ENCODE assay signal across 26 cellular contexts in the genomic region with DNA sequence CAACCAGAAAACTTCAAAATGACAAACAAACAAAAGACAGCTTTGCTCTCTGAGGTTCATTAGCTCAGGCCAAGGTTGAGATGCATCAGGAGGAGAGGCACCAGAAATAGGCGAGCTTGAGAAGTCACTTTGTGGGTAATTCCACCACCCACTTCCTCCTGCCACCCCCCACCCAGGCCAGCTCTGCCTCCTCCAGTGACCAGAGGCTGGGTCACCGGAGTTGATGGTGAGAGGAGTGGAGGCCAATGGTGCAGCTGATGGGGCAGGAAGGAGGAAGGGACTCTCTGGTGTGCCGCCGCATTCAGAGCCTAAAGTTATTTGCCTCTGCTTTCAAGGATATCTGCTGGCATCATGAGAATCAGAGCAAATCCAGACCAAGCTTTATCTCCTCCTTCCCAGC.
"Had no signal": no experiment of that assay in that cellular context is flagged by ENCODE, and none has a peak within 500 bp of the region (broad histone marks: within the 10 kb centered on the region; RNA-seq: fewer than 3 reads in every experiment).

No MANE protein-coding gene starts in this region.

- H3K27me3 ChIP-seq: ascending aorta, cardiac muscle cell had no signal

- H2AFZ ChIP-seq: PC-9 had no signal

- H3K9me3 ChIP-seq: ascending aorta had no signal

- H3K4me2 ChIP-seq: PC-9 had no signal

- H3K4me1 ChIP-seq: ascending aorta had no signal

- H3K36me3 ChIP-seq: ascending aorta, cardiac muscle cell had no signal

- DNase-seq: activated CD4-positive, alpha-beta T cell treated with anti-CD3 and anti-CD28 coated beads, Interleukin-2, amount 10 ng/mL, durations not matched to agents 24 days and 14 days; activated CD4-positive, alpha-beta T cell treated with anti-CD3 and anti-CD28 coated beads, Interleukin-2, amount 50 U/mL, for 4 hours; activated CD8-positive, alpha-beta T cell treated with anti-CD3 and anti-CD28 coated beads for 36 hours; activated effector memory CD4-positive, alpha-beta T cell treated with anti-CD3 and anti-CD28 coated beads, Interleukin-2, amount 50 U/mL, for 16 hours; activated naive CD4-positive, alpha-beta T cell; activated naive CD4-positive, alpha-beta T cell treated with anti-CD3 and anti-CD28 coated beads, Interleukin-2, amount 50 U/mL, for 16 hours; activated naive CD8-positive, alpha-beta T cell treated with anti-CD3 and anti-CD28 coated beads for 36 hours; activated T-cell treated with anti-CD3 and anti-CD28 coated beads, Interleukin-2, amount 50 U/mL, for 1 hour; activated T-cell treated with anti-CD3 and anti-CD28 coated beads, Interleukin-2, amount 50 U/mL, for 72 hours; amygdala; NCI-H1105; NCI-H1417 treated with DMSO at 0.1 percent for 48 hours; NCI-H187 treated with DMSO at 0.1 percent for 48 hours; NCI-H2081; NCI-H510A treated with DMSO at 0.1 percent for 48 hours; NCI-H526 treated with DMSO at 0.1 percent for 48 hours; NK-92 treated with Interleukin-12 subunit alpha and Interleukin-12 subunit beta, amount 100 ng/mL, for 24 hours; PC-9; SIG-M5; SW 1271; T-helper 1 cell; T-helper 2 cell; T-helper 9 cell had no signal

- H3K4me3 ChIP-seq: ascending aorta, cardiac muscle cell, PC-9 had no signal

- H3K27ac ChIP-seq: ascending aorta, cardiac muscle cell, PC-9, RWPE1 had no signal
